Comparison of ENCODE assay signal across 16 cellular contexts in the genomic region with DNA sequence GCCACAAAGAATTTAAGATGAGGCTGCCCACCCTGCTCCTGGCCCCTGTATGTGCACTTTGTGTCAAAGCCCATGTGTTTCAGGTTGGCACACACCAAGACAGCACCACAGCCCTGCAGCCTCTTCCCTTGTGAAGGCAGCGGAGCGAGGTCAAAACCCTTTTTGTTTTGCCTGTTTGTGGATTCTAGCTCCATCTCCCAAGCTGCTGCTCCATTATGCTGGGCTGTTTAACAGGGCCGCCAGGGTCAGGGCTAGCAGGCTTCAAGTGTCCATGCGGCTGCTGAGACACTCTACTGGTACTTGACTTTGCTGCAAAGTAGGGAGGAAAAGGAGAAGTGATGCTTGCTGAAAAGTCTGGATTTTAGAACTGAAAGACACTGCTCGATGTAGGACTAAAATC.
A peak's percentile ranks its signal among the peaks of the same experiment; 100 is the strongest.
DNase-seq lines count a peak whose midpoint lies in the region; ATAC-seq, FAIRE-seq and TF ChIP-seq lines count a peak whose summit lies in the region.
"Had no signal": no experiment of that assay in that cellular context is flagged by ENCODE, and none has a peak within 500 bp of the region (broad histone marks: within the 10 kb centered on the region; RNA-seq: fewer than 3 reads in every experiment).

No MANE protein-coding gene starts in this region.

- DNase-seq in D721Med (ENCODE audit: insufficient read length, low spot score) (peak; percentile 30), NCI-H2029 (lab: John Stamatoyannopoulos, UW) (peak; percentile 50), left kidney (ENCODE audit: low read depth, low spot score) (peak; percentile 53)
- no peak for DNase-seq in activated naive CD4-positive, alpha-beta T cell treated with anti-CD3 and anti-CD28 coated beads, Interleukin-2, amount 50 U/mL, for 16 hours
- DNase-seq in activated CD4-positive, CD25-positive, alpha-beta regulatory T cell (lab: John Stamatoyannopoulos, UW) = no peak
- DNase-seq in activated T-cell treated with anti-CD3 and anti-CD28 coated beads, Interleukin-2, amount 50 U/mL, for 48 hours = no peak
- DNase-seq: activated naive CD4-positive, alpha-beta T cell treated with anti-CD3 and anti-CD28 coated beads, Interleukin-2, amount 10 ng/mL, durations not matched to agents 7 days and 5 days; DMS 273 treated with DMSO at 0.1 percent for 48 hours; NCI-H526; stimulated activated CD4-positive, alpha-beta T cell treated with anti-CD3 and anti-CD28 coated beads, Interleukin-1b, Interleukin-23, amount 100 ng/mL, for 48 hours had no signal

- FAIRE-seq in D721Med (lab: Jason Lieb, UNC) = no peak
- FAIRE-seq: GM12878 had no signal

- H3K27ac ChIP-seq in angular gyrus (ENCODE audit: low read depth, low read length) = peak overlapping the region; percentile 78
- H3K27ac ChIP-seq: esophagus muscularis mucosa, KMS-11 had no signal

- TF ChIP-seq CTCF in D721Med (IDR thresholded peaks at IDR 0.05; ENCODE audit: insufficient read depth, missing control alignments) = no peak

- no peak for ATAC-seq in GM18861 (IDR thresholded peaks at IDR 0.05; ENCODE audit: unreplicated experiment)
- ATAC-seq: GM12878, Right ventricle myocardium inferior had no signal

Comparison
In these comparisons a context has a peak if more than half of its experiments do, and no peak if none do; other contexts are left out.
1. DNase-seq: peak in D721Med (single experiment), NCI-H2029 (single experiment) and left kidney (single experiment); none in activated naive CD4-positive, alpha-beta T cell treated with anti-CD3 and anti-CD28 coated beads, Interleukin-2, amount 50 U/mL, for 16 hours (single experiment), activated CD4-positive, CD25-positive, alpha-beta regulatory T cell (0 of 4) and activated T-cell treated with anti-CD3 and anti-CD28 coated beads, Interleukin-2, amount 50 U/mL, for 48 hours (0 of 2).